Comparison of ENCODE assay signal across 1 cellular context in the genomic region with DNA sequence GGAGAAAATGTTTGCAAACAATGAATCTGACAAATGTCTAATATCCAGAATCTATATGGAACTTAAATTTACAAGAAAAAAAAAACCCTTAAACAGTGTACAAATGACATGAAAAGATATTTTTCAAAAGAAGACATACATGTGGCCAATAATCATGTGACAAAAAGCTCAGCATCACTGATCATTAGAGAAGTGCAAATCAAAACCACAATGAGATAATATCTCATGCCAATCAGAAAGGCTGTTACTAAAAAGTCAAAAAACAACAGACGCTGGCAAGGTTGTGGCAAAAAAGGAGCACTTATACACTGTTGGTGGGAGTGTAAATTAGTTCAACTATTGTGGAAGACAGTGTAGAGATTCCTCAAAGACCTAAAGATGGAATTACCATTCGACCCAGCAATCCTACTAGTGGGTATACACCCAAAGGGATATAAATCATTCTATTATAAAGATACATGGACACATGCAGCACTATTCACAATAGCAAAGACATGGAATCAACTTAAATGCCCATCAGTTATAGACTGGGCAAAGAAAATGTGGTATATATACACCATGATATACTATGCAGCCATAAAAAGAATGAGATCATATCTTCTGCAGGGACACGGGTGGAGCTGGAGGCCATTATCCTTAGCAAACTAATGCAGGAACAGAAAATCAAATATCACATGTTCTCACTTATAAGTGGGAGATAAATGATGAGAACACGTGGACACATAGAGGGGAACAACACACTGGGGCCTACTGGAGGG.
TF ChIP-seq lines count a peak whose summit lies in the region.

No MANE protein-coding gene starts in this region.

TF ChIP-seq in HepG2, 621 proteins besides CTCF, POLR2A, EP300 and RAD21:
- TF ChIP-seq, protein P1, sequence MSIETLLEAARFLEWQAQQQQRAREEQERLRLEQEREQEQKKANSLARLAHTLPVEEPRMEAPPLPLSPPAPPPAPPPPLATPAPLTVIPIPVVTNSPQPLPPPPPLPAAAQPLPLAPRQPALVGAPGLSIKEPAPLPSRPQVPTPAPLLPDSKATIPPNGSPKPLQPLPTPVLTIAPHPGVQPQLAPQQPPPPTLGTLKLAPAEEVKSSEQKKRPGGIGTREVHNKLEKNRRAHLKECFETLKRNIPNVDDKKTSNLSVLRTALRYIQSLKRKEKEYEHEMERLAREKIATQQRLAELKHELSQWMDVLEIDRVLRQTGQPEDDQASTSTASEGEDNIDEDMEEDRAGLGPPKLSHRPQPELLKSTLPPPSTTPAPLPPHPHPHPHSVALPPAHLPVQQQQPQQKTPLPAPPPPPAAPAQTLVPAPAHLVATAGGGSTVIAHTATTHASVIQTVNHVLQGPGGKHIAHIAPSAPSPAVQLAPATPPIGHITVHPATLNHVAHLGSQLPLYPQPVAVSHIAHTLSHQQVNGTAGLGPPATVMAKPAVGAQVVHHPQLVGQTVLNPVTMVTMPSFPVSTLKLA (IDR thresholded peaks at IDR 0.05) = 0 out of 2 replicates have a peak, but pooled peaks have one; percentile 26
- TF ChIP-seq, protein P2, sequence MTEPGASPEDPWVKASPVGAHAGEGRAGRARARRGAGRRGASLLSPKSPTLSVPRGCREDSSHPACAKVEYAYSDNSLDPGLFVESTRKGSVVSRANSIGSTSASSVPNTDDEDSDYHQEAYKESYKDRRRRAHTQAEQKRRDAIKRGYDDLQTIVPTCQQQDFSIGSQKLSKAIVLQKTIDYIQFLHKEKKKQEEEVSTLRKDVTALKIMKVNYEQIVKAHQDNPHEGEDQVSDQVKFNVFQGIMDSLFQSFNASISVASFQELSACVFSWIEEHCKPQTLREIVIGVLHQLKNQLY (CRISPR knock-in tag; IDR thresholded peaks at IDR 0.05) = no peak
- TF ChIP-seq, protein P3, sequence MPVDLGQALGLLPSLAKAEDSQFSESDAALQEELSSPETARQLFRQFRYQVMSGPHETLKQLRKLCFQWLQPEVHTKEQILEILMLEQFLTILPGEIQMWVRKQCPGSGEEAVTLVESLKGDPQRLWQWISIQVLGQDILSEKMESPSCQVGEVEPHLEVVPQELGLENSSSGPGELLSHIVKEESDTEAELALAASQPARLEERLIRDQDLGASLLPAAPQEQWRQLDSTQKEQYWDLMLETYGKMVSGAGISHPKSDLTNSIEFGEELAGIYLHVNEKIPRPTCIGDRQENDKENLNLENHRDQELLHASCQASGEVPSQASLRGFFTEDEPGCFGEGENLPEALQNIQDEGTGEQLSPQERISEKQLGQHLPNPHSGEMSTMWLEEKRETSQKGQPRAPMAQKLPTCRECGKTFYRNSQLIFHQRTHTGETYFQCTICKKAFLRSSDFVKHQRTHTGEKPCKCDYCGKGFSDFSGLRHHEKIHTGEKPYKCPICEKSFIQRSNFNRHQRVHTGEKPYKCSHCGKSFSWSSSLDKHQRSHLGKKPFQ (CRISPR knock-in tag; IDR thresholded peaks at IDR 0.05; ENCODE audit: insufficient replicate concordance) = no peak
